In genomic region chr15:87752250-87752951, GRCh38 we compare ENCODE assay signal across 1 cellular context.
TF ChIP-seq lines count a peak whose summit lies in the region.

No MANE protein-coding gene starts in this region.

TF ChIP-seq in GM23338, 12 proteins besides CTCF, POLR2A, EP300 and RAD21 (continued from another document):
- TF ChIP-seq, protein P1, sequence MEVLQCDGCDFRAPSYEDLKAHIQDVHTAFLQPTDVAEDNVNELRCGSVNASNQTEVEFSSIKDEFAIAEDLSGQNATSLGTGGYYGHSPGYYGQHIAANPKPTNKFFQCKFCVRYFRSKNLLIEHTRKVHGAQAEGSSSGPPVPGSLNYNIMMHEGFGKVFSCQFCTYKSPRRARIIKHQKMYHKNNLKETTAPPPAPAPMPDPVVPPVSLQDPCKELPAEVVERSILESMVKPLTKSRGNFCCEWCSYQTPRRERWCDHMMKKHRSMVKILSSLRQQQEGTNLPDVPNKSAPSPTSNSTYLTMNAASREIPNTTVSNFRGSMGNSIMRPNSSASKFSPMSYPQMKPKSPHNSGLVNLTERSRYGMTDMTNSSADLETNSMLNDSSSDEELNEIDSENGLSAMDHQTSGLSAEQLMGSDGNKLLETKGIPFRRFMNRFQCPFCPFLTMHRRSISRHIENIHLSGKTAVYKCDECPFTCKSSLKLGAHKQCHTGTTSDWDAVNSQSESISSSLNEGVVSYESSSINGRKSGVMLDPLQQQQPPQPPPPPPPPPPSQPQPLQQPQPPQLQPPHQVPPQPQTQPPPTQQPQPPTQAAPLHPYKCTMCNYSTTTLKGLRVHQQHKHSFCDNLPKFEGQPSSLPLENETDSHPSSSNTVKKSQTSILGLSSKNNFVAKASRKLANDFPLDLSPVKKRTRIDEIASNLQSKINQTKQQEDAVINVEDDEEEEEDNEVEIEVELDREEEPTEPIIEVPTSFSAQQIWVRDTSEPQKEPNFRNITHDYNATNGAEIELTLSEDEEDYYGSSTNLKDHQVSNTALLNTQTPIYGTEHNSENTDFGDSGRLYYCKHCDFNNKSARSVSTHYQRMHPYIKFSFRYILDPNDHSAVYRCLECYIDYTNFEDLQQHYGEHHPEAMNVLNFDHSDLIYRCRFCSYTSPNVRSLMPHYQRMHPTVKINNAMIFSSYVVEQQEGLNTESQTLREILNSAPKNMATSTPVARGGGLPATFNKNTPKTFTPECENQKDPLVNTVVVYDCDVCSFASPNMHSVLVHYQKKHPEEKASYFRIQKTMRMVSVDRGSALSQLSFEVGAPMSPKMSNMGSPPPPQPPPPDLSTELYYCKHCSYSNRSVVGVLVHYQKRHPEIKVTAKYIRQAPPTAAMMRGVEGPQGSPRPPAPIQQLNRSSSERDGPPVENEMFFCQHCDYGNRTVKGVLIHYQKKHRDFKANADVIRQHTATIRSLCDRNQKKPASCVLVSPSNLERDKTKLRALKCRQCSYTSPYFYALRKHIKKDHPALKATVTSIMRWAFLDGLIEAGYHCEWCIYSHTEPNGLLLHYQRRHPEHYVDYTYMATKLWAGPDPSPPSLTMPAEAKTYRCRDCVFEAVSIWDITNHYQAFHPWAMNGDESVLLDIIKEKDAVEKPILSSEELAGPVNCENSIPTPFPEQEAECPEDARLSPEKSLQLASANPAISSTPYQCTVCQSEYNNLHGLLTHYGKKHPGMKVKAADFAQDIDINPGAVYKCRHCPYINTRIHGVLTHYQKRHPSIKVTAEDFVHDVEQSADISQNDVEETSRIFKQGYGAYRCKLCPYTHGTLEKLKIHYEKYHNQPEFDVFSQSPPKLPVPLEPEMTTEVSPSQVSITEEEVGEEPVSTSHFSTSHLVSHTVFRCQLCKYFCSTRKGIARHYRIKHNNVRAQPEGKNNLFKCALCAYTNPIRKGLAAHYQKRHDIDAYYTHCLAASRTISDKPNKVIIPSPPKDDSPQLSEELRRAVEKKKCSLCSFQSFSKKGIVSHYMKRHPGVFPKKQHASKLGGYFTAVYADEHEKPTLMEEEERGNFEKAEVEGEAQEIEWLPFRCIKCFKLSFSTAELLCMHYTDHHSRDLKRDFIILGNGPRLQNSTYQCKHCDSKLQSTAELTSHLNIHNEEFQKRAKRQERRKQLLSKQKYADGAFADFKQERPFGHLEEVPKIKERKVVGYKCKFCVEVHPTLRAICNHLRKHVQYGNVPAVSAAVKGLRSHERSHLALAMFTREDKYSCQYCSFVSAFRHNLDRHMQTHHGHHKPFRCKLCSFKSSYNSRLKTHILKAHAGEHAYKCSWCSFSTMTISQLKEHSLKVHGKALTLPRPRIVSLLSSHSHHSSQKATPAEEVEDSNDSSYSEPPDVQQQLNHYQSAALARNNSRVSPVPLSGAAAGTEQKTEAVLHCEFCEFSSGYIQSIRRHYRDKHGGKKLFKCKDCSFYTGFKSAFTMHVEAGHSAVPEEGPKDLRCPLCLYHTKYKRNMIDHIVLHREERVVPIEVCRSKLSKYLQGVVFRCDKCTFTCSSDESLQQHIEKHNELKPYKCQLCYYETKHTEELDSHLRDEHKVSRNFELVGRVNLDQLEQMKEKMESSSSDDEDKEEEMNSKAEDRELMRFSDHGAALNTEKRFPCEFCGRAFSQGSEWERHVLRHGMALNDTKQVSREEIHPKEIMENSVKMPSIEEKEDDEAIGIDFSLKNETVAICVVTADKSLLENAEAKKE (CRISPR knock-in tag; IDR thresholded peaks at IDR 0.05): no peak
- no peak for TF ChIP-seq ZNF331 (CRISPR knock-in tag; IDR thresholded peaks at IDR 0.05; ENCODE audit: low read depth)
